In genomic region chr5:129906177-129906887, GRCh38 we compare ENCODE assay signal across 8 cellular contexts. TPM values are rescaled to one million over a fixed set of nuclear protein-coding genes. Genes with fewer than 3 reads are reported as not detected.
DNase-seq lines count a peak whose midpoint lies in the region; ATAC-seq and TF ChIP-seq lines count a peak whose summit lies in the region.

No MANE protein-coding gene starts in this region.

- H3K4me3 ChIP-seq in duodenal mucosa (ENCODE audit: low read depth in 1 of 2, low read length in 2 of 2): peak overlapping the region; percentile 42 to 66
- peak overlapping the region; percentile 49 to 64 for H3K4me3 ChIP-seq in mucosa of rectum (ENCODE audit: low read length in 2 of 2)
- H3K4me3 ChIP-seq in vagina: peak overlapping the region; percentile 82 to 86
- no peak overlapping the region for H3K4me3 ChIP-seq in HAP-1

- in situ Hi-C loops in HAP-1 (cut with MboI; ENCODE audit: low sequenced_read_pairs): no loop called here

- intact Hi-C loops in vagina (cut with DNase I): no loop called here

- H3K27me3 Mint-ChIP-seq in stimulated activated naive CD8-positive, alpha-beta T cell treated with anti-CD3 and anti-CD28 coated beads, Interleukin-15, Interleukin-2, amounts not matched to agents 100 ng/mL and 50 ng/mL, for 24 hours: peaks cover 49% of the 10 kb centered on the region

- DNase-seq in stimulated activated naive CD8-positive, alpha-beta T cell treated with anti-CD3 and anti-CD28 coated beads, Interleukin-15, Interleukin-2, amounts not matched to agents 100 U/mL and 50 U/mL, for 24 hours: no peak
- DNase-seq in vagina (ENCODE audit: extremely low spot score in 2 of 2): no peak
- no peak for DNase-seq in activated CD4-positive, CD25-positive, alpha-beta regulatory T cell treated with anti-CD3 and anti-CD28 coated beads, Interleukin-2, amount 50 U/mL, for 72 hours
- DNase-seq in HAP-1 (ENCODE audit: low spot score in 2 of 2): no peak

- peak overlapping the region; percentile 67 for H3K4me3 Mint-ChIP-seq in stimulated activated naive CD8-positive, alpha-beta T cell treated with anti-CD3 and anti-CD28 coated beads, Interleukin-15, Interleukin-2, amounts not matched to agents 100 ng/mL and 50 ng/mL, for 24 hours

- peaks cover 15% of the 10 kb centered on the region for H3K4me1 Mint-ChIP-seq in stimulated activated naive CD8-positive, alpha-beta T cell treated with anti-CD3 and anti-CD28 coated beads, Interleukin-15, Interleukin-2, amounts not matched to agents 100 ng/mL and 50 ng/mL, for 24 hours (ENCODE audit: low read depth)

- H3K27ac ChIP-seq in duodenal mucosa (ENCODE audit: low read depth, low read length): no peak overlapping the region
- no peak overlapping the region for H3K27ac ChIP-seq in mucosa of rectum (ENCODE audit: low read depth in 2 of 2, low read length in 2 of 2)
- peak overlapping the region; percentile 92 for H3K27ac ChIP-seq in vagina

- H3K9me3 ChIP-seq in duodenal mucosa (ENCODE audit: control insufficient read depth in 1 of 2, low read length in 2 of 2) (no peaks in the 10 kb centered on the region), mucosa of rectum (ENCODE audit: control insufficient read depth in 2 of 2, low read length in 2 of 2) (no peaks in the 10 kb centered on the region), vagina (no peaks in the 10 kb centered on the region), HAP-1 (no peaks in the 10 kb centered on the region)

- no peak for TF ChIP-seq CTCF in vagina (IDR thresholded peaks at IDR 0.05)

- H3K9me3 Mint-ChIP-seq in stimulated activated naive CD8-positive, alpha-beta T cell treated with anti-CD3 and anti-CD28 coated beads, Interleukin-15, Interleukin-2, amounts not matched to agents 100 ng/mL and 50 ng/mL, for 24 hours: no peaks in the 10 kb centered on the region

- no peak for TF ChIP-seq POLR2A in vagina (IDR thresholded peaks at IDR 0.05)

- H3K27me3 ChIP-seq in duodenal mucosa (ENCODE audit: control insufficient read depth in 1 of 2, insufficient read depth in 2 of 2, low read length in 2 of 2): peaks cover 25 to 41% of the 10 kb centered on the region in 2 donors
- H3K27me3 ChIP-seq in mucosa of rectum (ENCODE audit: control insufficient read depth in 2 of 2, insufficient read depth in 2 of 2, low read length in 2 of 2): peaks cover 12 to 23% of the 10 kb centered on the region in 2 donors
- H3K27me3 ChIP-seq in vagina: no peaks in the 10 kb centered on the region
- peaks cover 54% of the 10 kb centered on the region for H3K27me3 ChIP-seq in HAP-1 (ENCODE audit: low read depth)

- H3K4me1 ChIP-seq in duodenal mucosa (ENCODE audit: control insufficient read depth in 1 of 2, insufficient read depth in 2 of 2, low read length in 2 of 2) (peaks cover 10 to 12% of the 10 kb centered on the region in 2 donors), mucosa of rectum (ENCODE audit: control insufficient read depth in 2 of 2, insufficient read depth in 2 of 2, low read length in 2 of 2) (peaks cover 7 to 15% of the 10 kb centered on the region in 2 donors), vagina (peaks cover 35% of the 10 kb centered on the region), HAP-1 (no peaks in the 10 kb centered on the region)

- H3K27ac Mint-ChIP-seq in stimulated activated naive CD8-positive, alpha-beta T cell treated with anti-CD3 and anti-CD28 coated beads, Interleukin-15, Interleukin-2, amounts not matched to agents 100 ng/mL and 50 ng/mL, for 24 hours: no peak overlapping the region

- no peak for ATAC-seq in stimulated activated naive CD8-positive, alpha-beta T cell treated with anti-CD3 and anti-CD28 coated beads, Interleukin-15, Interleukin-2, amounts not matched to agents 100 U/mL and 50 U/mL, for 24 hours
- ATAC-seq in HG03520 (IDR thresholded peaks at IDR 0.05; ENCODE audit: unreplicated experiment): no peak

- H3K36me3 Mint-ChIP-seq in stimulated activated naive CD8-positive, alpha-beta T cell treated with anti-CD3 and anti-CD28 coated beads, Interleukin-15, Interleukin-2, amounts not matched to agents 100 ng/mL and 50 ng/mL, for 24 hours (ENCODE audit: low read depth): no peaks in the 10 kb centered on the region

- H3K9ac ChIP-seq in duodenal mucosa (ENCODE audit: low read depth in 1 of 2, low read length in 2 of 2) (no peak overlapping the region), mucosa of rectum (ENCODE audit: low read depth in 1 of 2, low read length in 2 of 2) (no peak overlapping the region)

- H3K36me3 ChIP-seq in duodenal mucosa (ENCODE audit: control insufficient read depth in 1 of 2, insufficient read depth in 2 of 2, low read length in 2 of 2) (no peaks in the 10 kb centered on the region), mucosa of rectum (ENCODE audit: control insufficient read depth in 2 of 2, insufficient read depth in 2 of 2, low read length in 2 of 2) (no peaks in the 10 kb centered on the region), vagina (no peaks in the 10 kb centered on the region), HAP-1 (replicated peaks) (no peaks in the 10 kb centered on the region)

RNA-seq across cellular contexts. Expression of gene CHSY3, which starts 2.1 kb away (rescaled TPM):
- 3.9 TPM for total RNA-seq in vagina
